ENCODE assay signal across 36 cellular contexts in the genomic region with DNA sequence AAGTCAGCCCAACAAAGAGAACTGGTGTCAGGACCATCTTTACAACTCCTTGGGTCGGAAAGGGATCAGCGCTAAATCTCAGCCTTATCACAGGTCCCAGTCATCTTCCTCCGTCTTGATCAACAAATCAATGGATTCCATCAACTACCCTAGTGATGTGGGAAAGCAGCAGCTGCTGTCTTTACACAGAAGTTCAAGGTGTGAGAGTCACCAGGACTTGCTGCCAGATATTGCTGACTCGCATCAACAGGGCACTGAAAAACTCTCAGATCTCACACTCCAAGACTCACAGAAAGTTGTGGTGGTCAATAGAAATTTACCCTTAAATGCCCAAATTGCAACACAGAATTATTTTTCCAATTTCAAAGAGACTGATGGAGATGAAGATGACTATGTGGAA.
"Had no signal": no experiment of that assay in that cellular context is flagged by ENCODE, and none has a peak within 500 bp of the region (broad histone marks: within the 10 kb centered on the region; RNA-seq: fewer than 3 reads in every experiment).

No MANE protein-coding gene starts in this region.

- H3K36me3 Mint-ChIP-seq: activated CD8-positive, alpha-beta memory T cell treated with anti-CD3 and anti-CD28 coated beads, Interleukin-2, amount 10 ng/mL, durations not matched to agents 7 days and 5 days; activated naive CD4-positive, alpha-beta T cell treated with anti-CD3 and anti-CD28 coated beads, Interleukin-2, amount 10 ng/mL, durations not matched to agents 7 days and 5 days; activated naive CD4-positive, alpha-beta T cell treated with anti-CD3 and anti-CD28 coated beads, Interleukin-2, amount 50 U/mL, for 24 hours; activated naive CD8-positive, alpha-beta T cell; activated naive CD8-positive, alpha-beta T cell treated with anti-CD3 and anti-CD28 coated beads, Interleukin-2, amount 10 ng/mL, durations not matched to agents 7 days and 5 days; WTC11 had no signal

- H3K4me1 ChIP-seq: ascending aorta, breast epithelium had no signal

- H3K4me1 Mint-ChIP-seq: activated CD4-positive, alpha-beta memory T cell treated with anti-CD3 and anti-CD28 coated beads, Interleukin-2, amount 10 ng/mL, durations not matched to agents 7 days and 5 days; activated CD4-positive, alpha-beta T cell treated with anti-CD3 and anti-CD28 coated beads for 36 hours; activated CD4-positive, alpha-beta T cell treated with anti-CD3 and anti-CD28 coated beads, Interleukin-2, amount 10 ng/mL, durations not matched to agents 7 days and 5 days; activated naive CD4-positive, alpha-beta T cell treated with anti-CD3 and anti-CD28 coated beads, Interleukin-2, amount 10 ng/mL, durations not matched to agents 7 days and 5 days; activated naive CD4-positive, alpha-beta T cell treated with anti-CD3 and anti-CD28 coated beads, Interleukin-2, amount 50 U/mL, for 24 hours; activated naive CD8-positive, alpha-beta T cell treated with anti-CD3 and anti-CD28 coated beads, Interleukin-2, amount 10 ng/mL, durations not matched to agents 7 days and 5 days; activated naive CD8-positive, alpha-beta T cell treated with anti-CD3 and anti-CD28 coated beads, Interleukin-2, amount 50 U/mL, for 24 hours had no signal

- H3K27me3 ChIP-seq: ascending aorta, brain microvascular endothelial cell, breast epithelium had no signal

- H3K27ac Mint-ChIP-seq: activated CD4-positive, alpha-beta memory T cell treated with anti-CD3 and anti-CD28 coated beads, Interleukin-2, amount 10 ng/mL, durations not matched to agents 7 days and 5 days; activated CD4-positive, alpha-beta T cell treated with anti-CD3 and anti-CD28 coated beads for 36 hours; activated CD4-positive, alpha-beta T cell treated with anti-CD3 and anti-CD28 coated beads, Interleukin-2, amount 10 ng/mL, durations not matched to agents 7 days and 5 days; activated CD8-positive, alpha-beta memory T cell treated with anti-CD3 and anti-CD28 coated beads, Interleukin-2, amount 10 ng/mL, durations not matched to agents 7 days and 5 days; activated CD8-positive, alpha-beta T cell treated with anti-CD3 and anti-CD28 coated beads, Interleukin-2, amount 10 ng/mL, durations not matched to agents 7 days and 5 days; activated naive CD4-positive, alpha-beta T cell treated with anti-CD3 and anti-CD28 coated beads, Interleukin-2, amount 10 ng/mL, durations not matched to agents 7 days and 5 days; activated naive CD4-positive, alpha-beta T cell treated with anti-CD3 and anti-CD28 coated beads, Interleukin-2, amount 50 U/mL, for 24 hours; activated naive CD8-positive, alpha-beta T cell; activated naive CD8-positive, alpha-beta T cell treated with anti-CD3 and anti-CD28 coated beads, Interleukin-2, amount 10 ng/mL, durations not matched to agents 7 days and 5 days; activated naive CD8-positive, alpha-beta T cell treated with anti-CD3 and anti-CD28 coated beads, Interleukin-2, amount 50 U/mL, for 24 hours; activated T-cell treated with anti-CD3 and anti-CD28 coated beads, Interleukin-2, amount 50 U/mL, for 24 hours; activated T-helper 2 cell treated with anti-CD3 and anti-CD28 coated beads, Interferon-gamma antibody, Interleukin-2, Interleukin-4, amounts not matched to agents 10 μg/mL and 5 μg/mL and 100 μg/mL, durations not matched to agents 14 hours and 24 hours and 36 hours; T-helper 1 cell treated with Interleukin-12 subunit alpha and Interleukin-12 subunit beta and Interleukin-4 antibody, amounts not matched to agents 30 μg/mL and 1 μg/mL, for 36 hours; T-helper 2 cell treated with Interferon-gamma antibody and Interleukin-4, amounts not matched to agents 5 μg/mL and 100 μg/mL, for 36 hours; WTC11 had no signal

- DNase-seq: activated CD4-positive, alpha-beta memory T cell treated with anti-CD3 and anti-CD28 coated beads, Interleukin-2, amount 10 ng/mL, durations not matched to agents 7 days and 5 days; activated CD4-positive, alpha-beta T cell treated with anti-CD3 and anti-CD28 coated beads for 1 hour; activated CD4-positive, alpha-beta T cell treated with anti-CD3 and anti-CD28 coated beads for 36 hours; activated CD4-positive, alpha-beta T cell treated with anti-CD3 and anti-CD28 coated beads for 48 hours; activated CD4-positive, alpha-beta T cell treated with anti-CD3 and anti-CD28 coated beads, Interleukin-2, amount 10 ng/mL, durations not matched to agents 7 days and 5 days; activated CD4-positive, alpha-beta T cell treated with anti-CD3 and anti-CD28 coated beads, Interleukin-2, amount 50 U/mL, for 48 hours; activated CD4-positive, CD25-positive, alpha-beta regulatory T cell; activated CD8-positive, alpha-beta memory T cell treated with anti-CD3 and anti-CD28 coated beads for 24 hours; activated CD8-positive, alpha-beta memory T cell treated with anti-CD3 and anti-CD28 coated beads, Interleukin-2, amount 10 ng/mL, durations not matched to agents 7 days and 5 days; activated CD8-positive, alpha-beta memory T cell treated with anti-CD3 and anti-CD28 coated beads, Interleukin-2, amount 50 U/mL, for 48 hours; activated CD8-positive, alpha-beta T cell treated with anti-CD3 and anti-CD28 coated beads, Interleukin-2, amount 10 ng/mL, durations not matched to agents 7 days and 5 days; activated effector memory CD4-positive, alpha-beta T cell treated with Interleukin-2 at 50 U/mL for 16 hours; activated gamma-delta T cell; activated naive CD4-positive, alpha-beta T cell treated with anti-CD3 and anti-CD28 coated beads, Interleukin-2, amount 10 ng/mL, durations not matched to agents 7 days and 5 days; activated naive CD4-positive, alpha-beta T cell treated with Interleukin-2 at 50 U/mL for 16 hours; activated naive CD8-positive, alpha-beta T cell treated with anti-CD3 and anti-CD28 coated beads, Interleukin-2, amount 10 ng/mL, durations not matched to agents 7 days and 5 days; activated naive CD8-positive, alpha-beta T cell treated with anti-CD3 and anti-CD28 coated beads, Interleukin-2, amount 50 U/mL, for 24 hours; activated T-cell treated with anti-CD3 and anti-CD28 coated beads, Interleukin-2, amount 50 U/mL, for 24 hours; activated T-cell treated with anti-CD3 and anti-CD28 coated beads, Interleukin-2, amount 50 U/mL, for 48 hours; amygdala; anterior cingulate cortex; central memory CD4-positive, alpha-beta T cell; T-helper 1 cell; T-helper 2 cell; T-helper 9 cell; WERI-Rb-1 had no signal

- H3K9me3 Mint-ChIP-seq: activated CD4-positive, alpha-beta memory T cell treated with anti-CD3 and anti-CD28 coated beads, Interleukin-2, amount 10 ng/mL, durations not matched to agents 7 days and 5 days; activated CD4-positive, alpha-beta T cell treated with anti-CD3 and anti-CD28 coated beads, Interleukin-2, amount 10 ng/mL, durations not matched to agents 7 days and 5 days; activated naive CD4-positive, alpha-beta T cell treated with anti-CD3 and anti-CD28 coated beads, Interleukin-2, amount 10 ng/mL, durations not matched to agents 7 days and 5 days; activated naive CD4-positive, alpha-beta T cell treated with anti-CD3 and anti-CD28 coated beads, Interleukin-2, amount 50 U/mL, for 24 hours; activated naive CD8-positive, alpha-beta T cell treated with anti-CD3 and anti-CD28 coated beads, Interleukin-2, amount 10 ng/mL, durations not matched to agents 7 days and 5 days; activated naive CD8-positive, alpha-beta T cell treated with anti-CD3 and anti-CD28 coated beads, Interleukin-2, amount 50 U/mL, for 24 hours; activated T-cell treated with anti-CD3 and anti-CD28 coated beads, Interleukin-2, amount 50 U/mL, for 24 hours; activated T-helper 2 cell treated with anti-CD3 and anti-CD28 coated beads, Interferon-gamma antibody, Interleukin-2, Interleukin-4, amounts not matched to agents 10 μg/mL and 5 μg/mL and 100 μg/mL, durations not matched to agents 14 hours and 24 hours and 36 hours; T-helper 1 cell treated with Interleukin-12 subunit alpha and Interleukin-12 subunit beta and Interleukin-4 antibody, amounts not matched to agents 30 μg/mL and 1 μg/mL, for 36 hours; T-helper 2 cell treated with Interferon-gamma antibody and Interleukin-4, amounts not matched to agents 5 μg/mL and 100 μg/mL, for 36 hours; WTC11 had no signal

- H3K36me3 ChIP-seq: brain microvascular endothelial cell, breast epithelium, WERI-Rb-1 had no signal

- H3K27me3 Mint-ChIP-seq: activated CD4-positive, alpha-beta memory T cell treated with anti-CD3 and anti-CD28 coated beads, Interleukin-2, amount 10 ng/mL, durations not matched to agents 7 days and 5 days; activated CD4-positive, alpha-beta T cell treated with anti-CD3 and anti-CD28 coated beads for 36 hours; activated naive CD4-positive, alpha-beta T cell treated with anti-CD3 and anti-CD28 coated beads, Interleukin-2, amount 50 U/mL, for 24 hours; activated naive CD8-positive, alpha-beta T cell; activated naive CD8-positive, alpha-beta T cell treated with anti-CD3 and anti-CD28 coated beads, Interleukin-2, amount 50 U/mL, for 24 hours; activated T-cell treated with anti-CD3 and anti-CD28 coated beads, Interleukin-2, amount 50 U/mL, for 24 hours had no signal

- H3K4me3 ChIP-seq: ascending aorta, breast epithelium had no signal

- ATAC-seq: activated CD4-positive, alpha-beta T cell treated with anti-CD3 and anti-CD28 coated beads for 36 hours; activated CD4-positive, CD25-positive, alpha-beta regulatory T cell treated with anti-CD3 and anti-CD28 coated beads, Interleukin-2, amount 50 U/mL, for 24 hours; activated CD8-positive, alpha-beta memory T cell treated with anti-CD3 and anti-CD28 coated beads, Interleukin-2, amount 10 ng/mL, durations not matched to agents 7 days and 5 days; activated CD8-positive, alpha-beta T cell treated with anti-CD3 and anti-CD28 coated beads, Interleukin-2, amount 10 ng/mL, durations not matched to agents 7 days and 5 days; activated naive CD8-positive, alpha-beta T cell treated with anti-CD3 and anti-CD28 coated beads, Interleukin-2, amount 50 U/mL, for 24 hours; WTC11 had no signal

- H3K9me3 ChIP-seq: ascending aorta, breast epithelium had no signal

- H3K27ac ChIP-seq: ascending aorta, brain microvascular endothelial cell, breast epithelium, WERI-Rb-1 had no signal

- H3K4me3 Mint-ChIP-seq: activated CD4-positive, alpha-beta memory T cell treated with anti-CD3 and anti-CD28 coated beads, Interleukin-2, amount 10 ng/mL, durations not matched to agents 7 days and 5 days; activated CD4-positive, alpha-beta T cell treated with anti-CD3 and anti-CD28 coated beads for 36 hours; activated CD4-positive, alpha-beta T cell treated with anti-CD3 and anti-CD28 coated beads, Interleukin-2, amount 10 ng/mL, durations not matched to agents 7 days and 5 days; activated CD8-positive, alpha-beta memory T cell treated with anti-CD3 and anti-CD28 coated beads, Interleukin-2, amount 10 ng/mL, durations not matched to agents 7 days and 5 days; activated CD8-positive, alpha-beta T cell treated with anti-CD3 and anti-CD28 coated beads, Interleukin-2, amount 10 ng/mL, durations not matched to agents 7 days and 5 days; activated naive CD4-positive, alpha-beta T cell treated with anti-CD3 and anti-CD28 coated beads, Interleukin-2, amount 10 ng/mL, durations not matched to agents 7 days and 5 days; activated naive CD4-positive, alpha-beta T cell treated with anti-CD3 and anti-CD28 coated beads, Interleukin-2, amount 50 U/mL, for 24 hours; activated naive CD8-positive, alpha-beta T cell; activated naive CD8-positive, alpha-beta T cell treated with anti-CD3 and anti-CD28 coated beads, Interleukin-2, amount 10 ng/mL, durations not matched to agents 7 days and 5 days; activated naive CD8-positive, alpha-beta T cell treated with anti-CD3 and anti-CD28 coated beads, Interleukin-2, amount 50 U/mL, for 24 hours; activated T-cell treated with anti-CD3 and anti-CD28 coated beads, Interleukin-2, amount 50 U/mL, for 24 hours; T-helper 1 cell treated with Interleukin-12 subunit alpha and Interleukin-12 subunit beta and Interleukin-4 antibody, amounts not matched to agents 30 μg/mL and 1 μg/mL, for 36 hours; T-helper 2 cell treated with Interferon-gamma antibody and Interleukin-4, amounts not matched to agents 5 μg/mL and 100 μg/mL, for 36 hours; WTC11 had no signal
